ENCODE assay signal across 17 cellular contexts in the genomic region with DNA sequence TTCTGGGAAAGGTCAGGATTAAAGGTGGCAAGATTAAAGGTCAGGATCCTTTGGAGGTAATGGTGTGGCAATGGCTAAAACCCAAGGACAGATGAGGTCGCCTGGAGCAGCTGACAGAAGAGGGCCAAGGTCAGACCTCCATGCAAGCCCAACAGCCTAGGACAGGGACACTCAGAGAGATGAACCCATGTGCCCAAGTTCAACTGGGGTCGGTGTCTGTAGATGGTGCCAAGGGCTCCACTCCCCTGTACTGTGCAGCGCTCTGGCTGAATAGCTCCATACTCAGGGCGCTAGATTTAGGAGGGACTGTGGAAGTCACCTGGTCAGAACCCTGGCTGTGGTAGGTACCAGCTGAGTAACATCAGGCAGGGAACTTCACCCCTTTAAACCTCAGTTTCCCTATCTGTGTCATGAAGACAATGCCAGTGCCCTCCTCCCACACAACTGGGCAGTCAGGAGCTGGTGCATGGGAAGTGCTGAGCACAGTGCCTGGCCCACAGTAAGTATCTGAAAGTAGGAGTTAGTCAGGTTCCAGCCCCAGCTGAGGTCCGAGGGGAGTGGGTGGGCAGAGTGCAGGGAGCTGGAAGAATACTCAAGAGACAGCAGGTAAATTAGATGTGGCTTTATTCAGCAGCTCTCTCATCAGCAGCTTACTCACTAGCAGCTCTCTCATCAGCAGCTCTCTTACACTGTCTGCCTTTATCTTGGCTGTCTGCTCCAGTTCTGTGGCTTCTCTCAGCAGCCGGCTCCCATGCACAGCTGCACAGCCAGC.
A peak's percentile ranks its signal among the peaks of the same experiment; 100 is the strongest.
DNase-seq lines count a peak whose midpoint lies in the region; ATAC-seq and TF ChIP-seq lines count a peak whose summit lies in the region.
"Had no signal": no experiment of that assay in that cellular context is flagged by ENCODE, and none has a peak within 500 bp of the region (broad histone marks: within the 10 kb centered on the region; RNA-seq: fewer than 3 reads in every experiment).

No MANE protein-coding gene starts in this region.

- peaks cover 13% of the 10 kb centered on the region for H3K9me3 ChIP-seq in BLaER1
- H3K9me3 ChIP-seq in body of pancreas, result no peaks in the 10 kb centered on the region
- H3K9me3 ChIP-seq: Caco-2 had no signal

- peak; percentile 11 for DNase-seq in activated CD4-positive, alpha-beta memory T cell treated with anti-CD3 and anti-CD28 coated beads, Interleukin-2, amount 10 ng/mL, durations not matched to agents 7 days and 5 days
- no peak for DNase-seq in activated CD4-positive, alpha-beta memory T cell treated with anti-CD3 and anti-CD28 coated beads for 36 hours
- DNase-seq in body of pancreas (peak in 1 of 4 donors; percentile 26), NCI-H2107 (lab: John Stamatoyannopoulos, UW) (no peak), hippocampal formation (lab: John Stamatoyannopoulos, UW) (no peak), NCI-H1417 treated with DMSO at 0.1 percent for 48 hours (lab: John Stamatoyannopoulos, UW) (no peak)
- DNase-seq in stimulated activated effector memory CD8-positive, alpha-beta T cell treated with anti-CD3 and anti-CD28 coated beads, Interleukin-12 subunit alpha, Interleukin-12 subunit beta, amount 100 ng/mL, for 72 hours (ENCODE audit: low spot score in 2 of 2), result no peak
- DNase-seq: Caco-2, DMS79, HCEC 1CT, MM.1S, NCI-H1105 treated with DMSO at 0.1 percent for 48 hours, NCI-H1930, NCI-H510A had no signal

- no peaks in the 10 kb centered on the region for H3K27me3 Mint-ChIP-seq in activated CD4-positive, alpha-beta memory T cell treated with anti-CD3 and anti-CD28 coated beads, Interleukin-2, amount 10 ng/mL, durations not matched to agents 7 days and 5 days
- no peaks in the 10 kb centered on the region for H3K27me3 Mint-ChIP-seq in activated CD4-positive, alpha-beta memory T cell treated with anti-CD3 and anti-CD28 coated beads for 36 hours

- CTCF ChIA-PET in activated CD4-positive, alpha-beta memory T cell treated with anti-CD3 and anti-CD28 coated beads, Interleukin-2, amount 10 ng/mL, durations not matched to agents 7 days and 5 days (lab: Charles Lee), result no interaction called here
- CTCF ChIA-PET in activated CD4-positive, alpha-beta memory T cell treated with anti-CD3 and anti-CD28 coated beads for 36 hours (lab: Charles Lee), result no interaction called here

- H3K27ac ChIP-seq in BLaER1 (0 out of 2 replicates have a peak overlapping the region, but pooled peaks have one; percentile 1), body of pancreas (peak overlapping the region in 3 of 4 donors; percentile 42 to 62 (median 53))
- H3K27ac ChIP-seq: 22Rv1 had no signal

- H3K4me2 ChIP-seq in BLaER1, result peak overlapping the region; percentile 78

- no peaks in the 10 kb centered on the region for H3K36me3 Mint-ChIP-seq in activated CD4-positive, alpha-beta memory T cell treated with anti-CD3 and anti-CD28 coated beads, Interleukin-2, amount 10 ng/mL, durations not matched to agents 7 days and 5 days (ENCODE audit: low read depth)
- H3K36me3 Mint-ChIP-seq in activated CD4-positive, alpha-beta memory T cell treated with anti-CD3 and anti-CD28 coated beads for 36 hours, result no peaks in the 10 kb centered on the region
- H3K36me3 Mint-ChIP-seq in stimulated activated effector memory CD8-positive, alpha-beta T cell treated with anti-CD3 and anti-CD28 coated beads, Interleukin-12 subunit alpha, Interleukin-12 subunit beta, amount 100 ng/mL, for 72 hours, result no peaks in the 10 kb centered on the region

- H3K4me1 Mint-ChIP-seq in activated CD4-positive, alpha-beta memory T cell treated with anti-CD3 and anti-CD28 coated beads, Interleukin-2, amount 10 ng/mL, durations not matched to agents 7 days and 5 days, result no peaks in the 10 kb centered on the region
- H3K4me1 Mint-ChIP-seq in activated CD4-positive, alpha-beta memory T cell treated with anti-CD3 and anti-CD28 coated beads for 36 hours (ENCODE audit: low read depth), result no peaks in the 10 kb centered on the region
- no peaks in the 10 kb centered on the region for H3K4me1 Mint-ChIP-seq in stimulated activated effector memory CD8-positive, alpha-beta T cell treated with anti-CD3 and anti-CD28 coated beads, Interleukin-12 subunit alpha, Interleukin-12 subunit beta, amount 100 ng/mL, for 72 hours

- H3K9me3 Mint-ChIP-seq in activated CD4-positive, alpha-beta memory T cell treated with anti-CD3 and anti-CD28 coated beads, Interleukin-2, amount 10 ng/mL, durations not matched to agents 7 days and 5 days, result peaks cover 5% of the 10 kb centered on the region
- peaks cover 6% of the 10 kb centered on the region for H3K9me3 Mint-ChIP-seq in activated CD4-positive, alpha-beta memory T cell treated with anti-CD3 and anti-CD28 coated beads for 36 hours
- peaks cover 7% of the 10 kb centered on the region for H3K9me3 Mint-ChIP-seq in stimulated activated effector memory CD8-positive, alpha-beta T cell treated with anti-CD3 and anti-CD28 coated beads, Interleukin-12 subunit alpha, Interleukin-12 subunit beta, amount 100 ng/mL, for 72 hours

- no peak for ATAC-seq in body of pancreas
- peak; percentile 41 for ATAC-seq in stimulated activated effector memory CD8-positive, alpha-beta T cell treated with anti-CD3 and anti-CD28 coated beads, Interleukin-12 subunit alpha, Interleukin-12 subunit beta, amount 100 ng/mL, for 72 hours
- ATAC-seq: HepG2 had no signal

- no peaks in the 10 kb centered on the region for H4K20me1 ChIP-seq in BLaER1

- no peak overlapping the region for H3K27ac Mint-ChIP-seq in activated CD4-positive, alpha-beta memory T cell treated with anti-CD3 and anti-CD28 coated beads, Interleukin-2, amount 10 ng/mL, durations not matched to agents 7 days and 5 days
- H3K27ac Mint-ChIP-seq in activated CD4-positive, alpha-beta memory T cell treated with anti-CD3 and anti-CD28 coated beads for 36 hours, result no peak overlapping the region
- no peak overlapping the region for H3K27ac Mint-ChIP-seq in stimulated activated effector memory CD8-positive, alpha-beta T cell treated with anti-CD3 and anti-CD28 coated beads, Interleukin-12 subunit alpha, Interleukin-12 subunit beta, amount 100 ng/mL, for 72 hours

- H3K4me1 ChIP-seq in BLaER1 (peaks cover 66% of the 10 kb centered on the region), body of pancreas (peaks cover 12% of the 10 kb centered on the region)
- H3K4me1 ChIP-seq: Caco-2 had no signal

- no peak for TF ChIP-seq CTCF in body of pancreas (IDR thresholded peaks at IDR 0.05)

- H3K27me3 ChIP-seq in BLaER1, result no peaks in the 10 kb centered on the region
- no peaks in the 10 kb centered on the region for H3K27me3 ChIP-seq in body of pancreas

- no peak overlapping the region for H3K4me3 Mint-ChIP-seq in activated CD4-positive, alpha-beta memory T cell treated with anti-CD3 and anti-CD28 coated beads, Interleukin-2, amount 10 ng/mL, durations not matched to agents 7 days and 5 days
- H3K4me3 Mint-ChIP-seq in activated CD4-positive, alpha-beta memory T cell treated with anti-CD3 and anti-CD28 coated beads for 36 hours, result no peak overlapping the region
- no peak overlapping the region for H3K4me3 Mint-ChIP-seq in stimulated activated effector memory CD8-positive, alpha-beta T cell treated with anti-CD3 and anti-CD28 coated beads, Interleukin-12 subunit alpha, Interleukin-12 subunit beta, amount 100 ng/mL, for 72 hours

- POLR2A ChIA-PET in activated CD4-positive, alpha-beta memory T cell treated with anti-CD3 and anti-CD28 coated beads, Interleukin-2, amount 10 ng/mL, durations not matched to agents 7 days and 5 days (lab: Charles Lee), result no interaction called here
- POLR2A ChIA-PET in activated CD4-positive, alpha-beta memory T cell treated with anti-CD3 and anti-CD28 coated beads for 36 hours (lab: Charles Lee), result no interaction called here

- WGBS in body of pancreas, 2 donors, result 71 to 75% methylated on average over 5 to 6 of the region's 6 CpGs

- TF ChIP-seq POLR2A in body of pancreas (IDR thresholded peaks at IDR 0.05), result no peak

- intact Hi-C loops in activated CD4-positive, alpha-beta memory T cell treated with anti-CD3 and anti-CD28 coated beads for 36 hours (cut with micrococcal nuclease), result no loop called here
- intact Hi-C loops in body of pancreas (cut with DNase I), result no loop called here

- no peaks in the 10 kb centered on the region for H3K36me3 ChIP-seq in BLaER1
- H3K36me3 ChIP-seq in body of pancreas (replicated peaks in 1 of 2; ENCODE audit: insufficient read depth in 1 of 2, low read depth in 2 of 2), result no peaks in the 10 kb centered on the region

- no peak overlapping the region for H3K9ac ChIP-seq in BLaER1

- H3K4me3 ChIP-seq in BLaER1 (no peak overlapping the region), body of pancreas (no peak overlapping the region)
